Comparison of ENCODE assay signal across 19 cellular contexts in genomic region chr9:29440449-29440848, GRCh38.
DNase-seq lines count a peak whose midpoint lies in the region; ATAC-seq and TF ChIP-seq lines count a peak whose summit lies in the region.
"Had no signal": no experiment of that assay in that cellular context is flagged by ENCODE, and none has a peak within 500 bp of the region (broad histone marks: within the 10 kb centered on the region; RNA-seq: fewer than 3 reads in every experiment).

No MANE protein-coding gene starts in this region.

- H3K4me3 ChIP-seq in fibroblast of pulmonary artery (replicated peaks; ENCODE audit: low read depth, low read length) (no peak overlapping the region), mesodermal cell (ENCODE audit: extremely low read depth, insufficient read depth, low read length, poor library complexity, severe bottlenecking) (no peak overlapping the region)
- H3K4me3 ChIP-seq: A549 had no signal

- TF ChIP-seq CTCF in natural killer cell (IDR thresholded peaks at IDR 0.05), result no peak
- TF ChIP-seq CTCF in fibroblast of pulmonary artery (IDR thresholded peaks at IDR 0.05; ENCODE audit: low read length, missing control alignments), result no peak

- 68 to 85% methylated on average over 3 of the region's 4 CpGs for WGBS in mesodermal cell (ENCODE audit: insufficient coverage in 2 of 2), 2 experiments

- peaks cover 10% of the 10 kb centered on the region for H3K9me3 Mint-ChIP-seq in natural killer cell treated with Interleukin-12 subunit alpha and Interleukin-12 subunit beta and Interleukin-15 and Interleukin-18, amount 100 ng/mL, for 72 hours
- H3K9me3 Mint-ChIP-seq in natural killer cell, result peaks cover 0 to 4% of the 10 kb centered on the region in 2 donors

- H3K4me1 ChIP-seq in mesodermal cell (ENCODE audit: control insufficient read depth, insufficient read depth, low read length, poor library complexity, severe bottlenecking), result peaks cover 23% of the 10 kb centered on the region
- H3K4me1 ChIP-seq: A549 had no signal

- H3K4me1 Mint-ChIP-seq in natural killer cell treated with Interleukin-12 subunit alpha and Interleukin-12 subunit beta and Interleukin-15 and Interleukin-18, amount 100 ng/mL, for 72 hours (ENCODE audit: low read depth in 2 of 2), result peaks cover 0 to 10% of the 10 kb centered on the region in 2 donors
- H3K4me1 Mint-ChIP-seq in natural killer cell, result peaks cover 0 to 15% of the 10 kb centered on the region in 2 donors
- H3K4me1 Mint-ChIP-seq: CD4-positive, alpha-beta memory T cell had no signal

- intact Hi-C loops in natural killer cell (cut with micrococcal nuclease), result no loop called here

- peaks cover 11% of the 10 kb centered on the region for H3K36me3 Mint-ChIP-seq in natural killer cell treated with Interleukin-12 subunit alpha and Interleukin-12 subunit beta and Interleukin-15 and Interleukin-18, amount 100 ng/mL, for 72 hours
- H3K36me3 Mint-ChIP-seq in natural killer cell, result peaks cover 5% of the 10 kb centered on the region
- H3K36me3 Mint-ChIP-seq: CD4-positive, alpha-beta memory T cell had no signal

- no peak overlapping the region for H3K4me3 Mint-ChIP-seq in natural killer cell treated with Interleukin-12 subunit alpha and Interleukin-12 subunit beta and Interleukin-15 and Interleukin-18, amount 100 ng/mL, for 72 hours
- H3K4me3 Mint-ChIP-seq in natural killer cell, result no peak overlapping the region
- H3K4me3 Mint-ChIP-seq: CD4-positive, alpha-beta memory T cell had no signal

- DNase-seq in natural killer cell treated with Interleukin-12 subunit alpha and Interleukin-12 subunit beta and Interleukin-15 and Interleukin-18, amount 100 ng/mL, for 72 hours (ENCODE audit: low spot score), result no peak
- DNase-seq in natural killer cell, result no peak
- peak; percentile 4 for DNase-seq in fibroblast of pulmonary artery (ENCODE audit: low read depth)
- DNase-seq in activated naive CD4-positive, alpha-beta T cell treated with Interleukin-2 at 50 U/mL for 16 hours, result no peak
- DNase-seq in medulla oblongata (ENCODE audit: extremely low spot score), result no peak
- DNase-seq in NOMO-1 (lab: John Stamatoyannopoulos, UW; ENCODE audit: unreplicated experiment in 2 of 2), result no peak
- DNase-seq: AML-193; CD4-positive, alpha-beta memory T cell; DMS153; DMS79; GF-D8; GOT3; H7 had no signal

- no peaks in the 10 kb centered on the region for H3K27me3 Mint-ChIP-seq in natural killer cell treated with Interleukin-12 subunit alpha and Interleukin-12 subunit beta and Interleukin-15 and Interleukin-18, amount 100 ng/mL, for 72 hours
- H3K27me3 Mint-ChIP-seq in natural killer cell (ENCODE audit: low read depth in 2 of 2), result no peaks in the 10 kb centered on the region
- H3K27me3 Mint-ChIP-seq: CD4-positive, alpha-beta memory T cell had no signal

- peak overlapping the region; percentile 46 to 73 for H3K27ac Mint-ChIP-seq in natural killer cell treated with Interleukin-12 subunit alpha and Interleukin-12 subunit beta and Interleukin-15 and Interleukin-18, amount 100 ng/mL, for 72 hours
- no peak overlapping the region for H3K27ac Mint-ChIP-seq in natural killer cell
- H3K27ac Mint-ChIP-seq: CD4-positive, alpha-beta memory T cell had no signal

- H3K36me3 ChIP-seq in mesodermal cell (ENCODE audit: control insufficient read depth, insufficient read depth, low read length), result no peaks in the 10 kb centered on the region

- peaks cover 2% of the 10 kb centered on the region for H3K9me3 ChIP-seq in mesodermal cell (ENCODE audit: control insufficient read depth, low read length)
- H3K9me3 ChIP-seq: A549 had no signal

- ATAC-seq in natural killer cell treated with Interleukin-12 subunit alpha and Interleukin-12 subunit beta and Interleukin-15 and Interleukin-18, amount 100 ng/mL, for 72 hours, result no peak
- ATAC-seq in natural killer cell (no peak), esophagus mucosa (no peak)
- ATAC-seq: A549, HepG2 had no signal

- peak overlapping the region; percentile 87 for H3K27ac ChIP-seq in mesodermal cell (ENCODE audit: low read depth, low read length, severe bottlenecking)
- H3K27ac ChIP-seq: 22Rv1, A549, C4-2B had no signal

Comparison
In these comparisons a context has a peak if more than half of its experiments do, and no peak if none do; other contexts are left out.
1. H3K27ac Mint-ChIP-seq: peak in natural killer cell treated with Interleukin-12 subunit alpha and Interleukin-12 subunit beta and Interleukin-15 and Interleukin-18, amount 100 ng/mL, for 72 hours (2 of 2); none in natural killer cell (0 of 2).